In the genomic region with DNA sequence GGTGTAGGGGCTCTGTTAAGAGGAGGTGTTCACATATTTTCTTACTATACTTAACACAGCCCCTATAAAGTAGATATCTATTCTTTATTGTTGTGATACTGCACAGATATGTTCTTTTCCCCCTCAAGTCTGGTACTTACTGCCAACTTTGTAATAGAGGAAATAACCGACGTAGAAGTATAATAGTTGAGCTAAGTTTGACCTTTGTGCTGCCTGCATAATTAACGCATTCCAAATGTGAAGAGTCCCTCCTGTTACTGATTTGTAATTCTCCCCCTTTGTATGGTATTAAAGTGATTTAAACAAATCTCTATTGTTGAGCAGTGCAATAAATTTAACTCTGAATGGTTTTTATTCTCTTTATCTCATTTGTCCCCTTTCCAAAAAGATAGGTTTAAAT, we compare ENCODE assay signal across 25 cellular contexts. TPM values are rescaled to one million over a fixed set of nuclear protein-coding genes. Genes with fewer than 3 reads are reported as not detected.
DNase-seq lines count a peak whose midpoint lies in the region; ATAC-seq, FAIRE-seq and TF ChIP-seq lines count a peak whose summit lies in the region.
"Had no signal": no experiment of that assay in that cellular context is flagged by ENCODE, and none has a peak within 500 bp of the region (broad histone marks: within the 10 kb centered on the region; RNA-seq: fewer than 3 reads in every experiment).

No MANE protein-coding gene starts in this region.

- intact Hi-C loops in A673 (cut with micrococcal nuclease; ENCODE audit: unreplicated experiment) = no loop called here
- intact Hi-C loops in mucosa of descending colon (cut with DNase I, micrococcal nuclease) = loop anchor here in 1 of 2 donors (5.0 kb wide), 1 partner anchor 37 kb away; the partner anchor contains the start of gene PHF3

- peaks cover 6% of the 10 kb centered on the region for H3K36me3 ChIP-seq in A673 (ENCODE audit: insufficient read depth, low read length, poor library complexity, severe bottlenecking)
- peaks cover 73% of the 10 kb centered on the region for H3K36me3 ChIP-seq in DOHH2 (ENCODE audit: control insufficient read depth, low read length)
- no peaks in the 10 kb centered on the region for H3K36me3 ChIP-seq in mucosa of descending colon (ENCODE audit: low read depth)

- CTCF ChIA-PET in A673 (lab: Charles Lee) = no interaction called here

- FAIRE-seq in urothelium cell line (lab: Jason Lieb, UNC) = no peak
- FAIRE-seq: A549, H1 had no signal

- H3K4me1 ChIP-seq in A673 (ENCODE audit: insufficient read depth, low read length, poor library complexity, severe bottlenecking) = peaks cover 33% of the 10 kb centered on the region
- H3K4me1 ChIP-seq in DOHH2 (ENCODE audit: control insufficient read depth, low read length) = peaks cover 100% of the 10 kb centered on the region
- peaks cover 27% of the 10 kb centered on the region for H3K4me1 ChIP-seq in mucosa of descending colon (ENCODE audit: low read depth)
- H3K4me1 ChIP-seq: SJSA1 had no signal

- peaks cover 21% of the 10 kb centered on the region for H3F3A ChIP-seq in DOHH2 (ENCODE audit: control insufficient read depth, insufficient read depth)

- no peak overlapping the region for H3K4me3 ChIP-seq in A673 (ENCODE audit: low read depth, low read length, poor library complexity, severe bottlenecking)
- 0 out of 2 replicates have a peak overlapping the region, but pooled peaks have one; percentile 9 for H3K4me3 ChIP-seq in DOHH2 (ENCODE audit: low read length)
- H3K4me3 ChIP-seq in mucosa of descending colon = no peak overlapping the region
- H3K4me3 ChIP-seq: A549, SJSA1 had no signal

- H3K9me3 ChIP-seq in A673 (ENCODE audit: low read depth, low read length, poor library complexity, severe bottlenecking) (no peaks in the 10 kb centered on the region), DOHH2 (ENCODE audit: control insufficient read depth, insufficient read depth, low read length) (no peaks in the 10 kb centered on the region), mucosa of descending colon (no peaks in the 10 kb centered on the region)
- H3K9me3 ChIP-seq: A549, Caco-2, SJSA1 had no signal

- peaks cover 100% of the 10 kb centered on the region for H3K79me2 ChIP-seq in DOHH2 (ENCODE audit: control insufficient read depth, low read length)

- no peak for TF ChIP-seq CTCF in A673 (conservative IDR thresholded peaks at IDR 0.05; ENCODE audit: low read depth, low read length)
- no peak for TF ChIP-seq CTCF in DOHH2 (IDR thresholded peaks at IDR 0.05; ENCODE audit: low read depth, low read length, poor library complexity, severe bottlenecking)
- TF ChIP-seq CTCF in mucosa of descending colon (IDR thresholded peaks at IDR 0.05) = no peak

- BruUV-seq in A673 (replicated peaks; lab: Mats Ljungman, UMichigan) = no TSS peak

- ATAC-seq in mucosa of descending colon = peak; percentile 68
- ATAC-seq in HG03175 (IDR thresholded peaks at IDR 0.05; ENCODE audit: unreplicated experiment) = no peak
- ATAC-seq: A549 had no signal

- H3K9me2 ChIP-seq in DOHH2 (replicated peaks; ENCODE audit: control insufficient read depth, low read length) = no peaks in the 10 kb centered on the region

- peaks cover 4% of the 10 kb centered on the region; the same call in 1 of the 2 replicates for H4K20me1 ChIP-seq in DOHH2 (ENCODE audit: control insufficient read depth, insufficient read depth, low read depth, low read length)

- H3K27ac ChIP-seq in A673 (ENCODE audit: low read depth, low read length, poor library complexity, severe bottlenecking) (no peak overlapping the region), DOHH2 (ENCODE audit: low read depth, low read length) (peak overlapping the region; percentile 95)
- H3K27ac ChIP-seq: A549, KMS-11, SJSA1 had no signal

- no peaks in the 10 kb centered on the region for H3K27me3 ChIP-seq in A673 (replicated peaks; ENCODE audit: insufficient read depth, low read depth, low read length, poor library complexity)
- no peaks in the 10 kb centered on the region for H3K27me3 ChIP-seq in DOHH2 (ENCODE audit: control insufficient read depth, low read length)
- H3K27me3 ChIP-seq: SJSA1 had no signal

- peak overlapping the region; percentile 74 for H3K4me2 ChIP-seq in DOHH2 (ENCODE audit: low read length)
- H3K4me2 ChIP-seq: A549, KMS-11 had no signal

- POLR2A ChIA-PET in A673 (lab: Charles Lee; ENCODE audit: low non-redundant PET) = no interaction called here

- DNase-seq in A673 (ENCODE audit: low spot score) = peak; percentile 43
- DNase-seq in dermis blood vessel endothelial cell = peak; percentile 12
- DNase-seq in mucosa of descending colon = no peak
- no peak for DNase-seq in urothelium cell line (ENCODE audit: low spot score)
- DNase-seq in GDM1 (lab: John Stamatoyannopoulos, UW) = no peak
- DNase-seq: C1 segment of cervical spinal cord; Caco-2; CD4-positive, alpha-beta memory T cell; EL; GF-D8; HCEC 1CT; NCI-H1048; NCI-H1417; NCI-H1694; NCI-H2029 treated with DMSO at 0.1 percent for 48 hours; NCI-H446 treated with DMSO at 0.1 percent for 48 hours; NCI-H526; Right ventricle myocardium superior; RPMI8226 had no signal

RNA-seq across cellular contexts. Expression of gene PHF3, which starts 39.0 kb away (rescaled TPM):
- total RNA-seq in A673 (2021) (52.0 and 52.7 TPM in 2 replicates), dermis blood vessel endothelial cell (53.4 and 67.9 TPM in 2 replicates), mucosa of descending colon (10 to 100 TPM; 49.7 to 78.0 (median 75.8) TPM)

Comparison
In these comparisons a context has a peak if more than half of its experiments do, and no peak if none do; other contexts are left out.
1. DNase-seq: peak in A673 (single experiment) and dermis blood vessel endothelial cell (single experiment); none in mucosa of descending colon (0 of 3), urothelium cell line (single experiment) and GDM1 (single experiment).